14 cellular contexts compared by ENCODE assay signal in the genomic region with DNA sequence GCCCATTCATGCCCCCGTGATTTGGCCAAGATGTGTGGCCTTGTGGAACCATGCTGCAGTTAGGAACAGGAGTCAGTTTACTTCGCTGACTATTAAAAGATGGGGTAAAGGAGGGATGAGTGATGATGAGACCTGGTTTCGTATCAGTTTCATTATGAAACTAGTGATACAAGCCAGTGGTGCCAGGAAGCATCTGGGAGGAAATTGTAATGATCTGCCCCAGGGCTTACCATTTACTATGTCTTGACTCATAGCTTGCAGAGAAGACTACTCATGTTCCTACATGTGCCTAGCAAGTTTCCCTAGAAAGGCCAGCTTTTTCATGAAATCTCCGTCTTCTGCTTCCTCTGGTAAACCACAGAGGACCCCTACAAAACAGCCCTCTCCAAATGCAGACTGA. TPM values are rescaled to one million over a fixed set of nuclear protein-coding genes. Genes with fewer than 3 reads are reported as not detected.
A peak's percentile ranks its signal among the peaks of the same experiment; 100 is the strongest.
DNase-seq lines count a peak whose midpoint lies in the region; ATAC-seq, FAIRE-seq and TF ChIP-seq lines count a peak whose summit lies in the region.
"Had no signal": no experiment of that assay in that cellular context is flagged by ENCODE, and none has a peak within 500 bp of the region (broad histone marks: within the 10 kb centered on the region; RNA-seq: fewer than 3 reads in every experiment).

No MANE protein-coding gene starts in this region.

- H3K4me1 Mint-ChIP-seq in T-helper 2 cell treated with Interferon-gamma antibody and Interleukin-4, amounts not matched to agents 5 μg/mL and 100 μg/mL, for 36 hours (ENCODE audit: low read depth) = peaks cover 8% of the 10 kb centered on the region

- BruUV-seq in HepG2 (replicated peaks; lab: Mats Ljungman, UMichigan) = no TSS peak

- H3K27ac ChIP-seq in foreskin keratinocyte (peak overlapping the region; percentile 100), HepG2 (ENCODE audit: extremely low read length, insufficient read depth, low read length) (no peak overlapping the region)
- H3K27ac ChIP-seq: KMS-11 had no signal

- no peak overlapping the region for H3K27ac Mint-ChIP-seq in T-helper 2 cell treated with Interferon-gamma antibody and Interleukin-4, amounts not matched to agents 5 μg/mL and 100 μg/mL, for 36 hours

- H3K9ac ChIP-seq in HepG2 (ENCODE audit: insufficient read depth, low read depth, low read length) = no peak overlapping the region
- H3K9ac ChIP-seq: KMS-11 had no signal

- H4K20me1 ChIP-seq in HepG2 (ENCODE audit: insufficient read depth, low read length) = no peaks in the 10 kb centered on the region

- H3K9me3 Mint-ChIP-seq in T-helper 2 cell treated with Interferon-gamma antibody and Interleukin-4, amounts not matched to agents 5 μg/mL and 100 μg/mL, for 36 hours = no peaks in the 10 kb centered on the region

- no peaks in the 10 kb centered on the region for H3K9me3 ChIP-seq in mucosa of descending colon
- H3K9me3 ChIP-seq in HepG2 (ENCODE audit: low read length) = no peaks in the 10 kb centered on the region

- TF ChIP-seq POLR2A in HepG2 (IDR thresholded peaks at IDR 0.05; ENCODE audit: insufficient read depth in 1 of 2, low read depth in 2 of 2, low read length in 2 of 2) = no peak

- CTCF ChIA-PET in GM10248 (lab: Yijun Ruan, JAX) = interaction anchor here (1.0 to 1.7 kb wide), 4 partner anchors 8 to 147 kb away, joined by 3 to 8 read pairs (median 4); no protein-coding TSS in a partner anchor
- CTCF ChIA-PET in HepG2 (lab: Yijun Ruan, JAX; ENCODE audit: low intra/inter-chr PET ratio, low total read pairs) = no interaction called here

- no peaks in the 10 kb centered on the region for H3K36me3 Mint-ChIP-seq in T-helper 2 cell treated with Interferon-gamma antibody and Interleukin-4, amounts not matched to agents 5 μg/mL and 100 μg/mL, for 36 hours (ENCODE audit: low read depth)

- in situ Hi-C loops in HepG2 (cut with HindIII; ENCODE audit: extremely low pct_ligation_motif_present, low pct_unique_long_range_greater_than_20kb) = no loop called here

- TF ChIP-seq CTCF in foreskin keratinocyte (conservative IDR thresholded peaks at IDR 0.05) (no peak), mucosa of descending colon (IDR thresholded peaks at IDR 0.05) (no peak), GM10248 (IDR thresholded peaks at IDR 0.05; ENCODE audit: control extremely low read depth, extremely low read depth, low read depth, missing control alignments) (no peak), HepG2 (CRISPR knock-in tag; IDR thresholded peaks at IDR 0.05) (no peak)

- intact Hi-C loops in mucosa of descending colon (cut with DNase I, micrococcal nuclease) (no loop called here), HepG2 (cut with micrococcal nuclease; ENCODE audit: unreplicated experiment) (no loop called here)

- peaks cover 3% of the 10 kb centered on the region for H3K27me3 Mint-ChIP-seq in T-helper 2 cell treated with Interferon-gamma antibody and Interleukin-4, amounts not matched to agents 5 μg/mL and 100 μg/mL, for 36 hours (ENCODE audit: low read depth)

- H3K36me3 ChIP-seq in mucosa of descending colon (ENCODE audit: low read depth) = no peaks in the 10 kb centered on the region
- H3K36me3 ChIP-seq in HepG2 (replicated peaks in 1 of 2; ENCODE audit: control insufficient read depth in 1 of 2, insufficient read depth in 2 of 2, low read length in 2 of 2) = no peaks in the 10 kb centered on the region

- no peaks in the 10 kb centered on the region for H3K79me2 ChIP-seq in HepG2 (ENCODE audit: insufficient read depth, low read length)

- WGBS in HepG2 (ENCODE audit: low lambda C conversion rate) = 10% methylated on average over 4 of the region's 4 CpGs

- ATAC-seq in GM21737 (IDR thresholded peaks at IDR 0.05; ENCODE audit: unreplicated experiment) (peak; percentile 57), foreskin keratinocyte (peak; percentile 80), mucosa of descending colon (no peak), HepG2 (no peak)

- no peak for TF ChIP-seq RAD21 in HepG2 (CRISPR knock-in tag; IDR thresholded peaks at IDR 0.05)

- no peak overlapping the region for H3K4me3 ChIP-seq in mucosa of descending colon
- H3K4me3 ChIP-seq in HepG2 (replicated peaks in 1 of 3; ENCODE audit: insufficient read depth in 1 of 3, low read depth in 2 of 3, low read length in 3 of 3) = no peak overlapping the region

- POLR2A ChIA-PET in GM10248 (lab: Yijun Ruan, JAX) = no interaction called here
- POLR2A ChIA-PET in HepG2 (lab: Yijun Ruan, JAX) = no interaction called here

- H3K4me1 ChIP-seq in foreskin keratinocyte = peaks cover 54% of the 10 kb centered on the region
- H3K4me1 ChIP-seq in mucosa of descending colon (ENCODE audit: low read depth) = no peaks in the 10 kb centered on the region
- H3K4me1 ChIP-seq in HepG2 (ENCODE audit: insufficient read depth, low read length) = no peaks in the 10 kb centered on the region

- no peak for FAIRE-seq in HepG2 (lab: Jason Lieb, UNC)
- FAIRE-seq: astrocyte had no signal

- no peak overlapping the region for H3K4me3 Mint-ChIP-seq in T-helper 2 cell treated with Interferon-gamma antibody and Interleukin-4, amounts not matched to agents 5 μg/mL and 100 μg/mL, for 36 hours

- no peak for TF ChIP-seq EP300 in HepG2 (IDR thresholded peaks at IDR 0.05; ENCODE audit: low read depth in 2 of 2, low read length in 2 of 2)
- no peak for TF ChIP-seq EP300 in HepG2 (CRISPR knock-in tag; IDR thresholded peaks at IDR 0.05; ENCODE audit: borderline replicate concordance)

- DNase-seq in GDM1 (lab: John Stamatoyannopoulos, UW) = peak; percentile 7
- DNase-seq in T-helper 2 cell treated with Interferon-gamma antibody and Interleukin-4, amounts not matched to agents 5 μg/mL and 100 μg/mL, for 36 hours (ENCODE audit: low spot score) = peak; percentile 50
- DNase-seq in foreskin keratinocyte = peak; percentile 100
- DNase-seq in mucosa of descending colon = no peak
- no peak for DNase-seq in GM10248 (ENCODE audit: extremely low spot score)
- no peak for DNase-seq in HepG2 (ENCODE audit: low spot score)
- DNase-seq in hippocampal formation (lab: John Stamatoyannopoulos, UW) = no peak
- DNase-seq: DMS79, posterior cingulate gyrus, T-helper 9 cell had no signal

- H2AFZ ChIP-seq in HepG2 (ENCODE audit: low read length) = no peak overlapping the region

- H3K27me3 ChIP-seq in foreskin keratinocyte = no peaks in the 10 kb centered on the region
- H3K27me3 ChIP-seq in HepG2 (ENCODE audit: control insufficient read depth in 1 of 2, insufficient read depth in 2 of 2, low read length in 2 of 2) = peaks cover 0 to 6% of the 10 kb centered on the region in 2 experiments; a peak in 3 of 5 replicates

- no peak overlapping the region for H3K4me2 ChIP-seq in HepG2 (ENCODE audit: low read depth, low read length)
- H3K4me2 ChIP-seq: KMS-11 had no signal

TF ChIP-seq in HepG2, 621 proteins besides CTCF, POLR2A, EP300 and RAD21 (continues in another document):
- TF ChIP-seq TCF12 (IDR thresholded peaks at IDR 0.05) (no peak), TCF12 (CRISPR knock-in tag; IDR thresholded peaks at IDR 0.05) (no peak), ISX (CRISPR knock-in tag; conservative IDR thresholded peaks at IDR 0.05) (no peak), MIER3 (CRISPR knock-in tag; IDR thresholded peaks at IDR 0.05; ENCODE audit: borderline replicate concordance) (no peak)
- TF ChIP-seq, protein P1, sequence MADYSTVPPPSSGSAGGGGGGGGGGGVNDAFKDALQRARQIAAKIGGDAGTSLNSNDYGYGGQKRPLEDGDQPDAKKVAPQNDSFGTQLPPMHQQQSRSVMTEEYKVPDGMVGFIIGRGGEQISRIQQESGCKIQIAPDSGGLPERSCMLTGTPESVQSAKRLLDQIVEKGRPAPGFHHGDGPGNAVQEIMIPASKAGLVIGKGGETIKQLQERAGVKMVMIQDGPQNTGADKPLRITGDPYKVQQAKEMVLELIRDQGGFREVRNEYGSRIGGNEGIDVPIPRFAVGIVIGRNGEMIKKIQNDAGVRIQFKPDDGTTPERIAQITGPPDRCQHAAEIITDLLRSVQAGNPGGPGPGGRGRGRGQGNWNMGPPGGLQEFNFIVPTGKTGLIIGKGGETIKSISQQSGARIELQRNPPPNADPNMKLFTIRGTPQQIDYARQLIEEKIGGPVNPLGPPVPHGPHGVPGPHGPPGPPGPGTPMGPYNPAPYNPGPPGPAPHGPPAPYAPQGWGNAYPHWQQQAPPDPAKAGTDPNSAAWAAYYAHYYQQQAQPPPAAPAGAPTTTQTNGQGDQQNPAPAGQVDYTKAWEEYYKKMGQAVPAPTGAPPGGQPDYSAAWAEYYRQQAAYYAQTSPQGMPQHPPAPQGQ (CRISPR knock-in tag; IDR thresholded peaks at IDR 0.05; ENCODE audit: borderline replicate concordance) = no peak

RNA-seq across cellular contexts. Expression of a gene that starts 23.2 kb away (rescaled TPM):
- total RNA-seq in foreskin keratinocyte (449 and 561 TPM in 2 replicates), mucosa of descending colon (under 1 TPM; 0.22 to 0.77 (median 0.38) TPM), HepG2 (2016; rRNA removed; fragmentation: Illumina TruSeq; extraction: Trizol) (not detected in 2 replicates)
- polyA plus RNA-seq in foreskin keratinocyte (357 and 445 TPM in 2 replicates), HepG2 (2011; rRNA removed) (0.11 and 0.57 TPM in 2 replicates)
- not detected in 2 replicates for total RNA-seq in HepG2 (2016; cell fraction: cytosol; rRNA removed; fragmentation: Illumina TruSeq; extraction: Trizol; ENCODE audit: low read depth)
- total RNA-seq in HepG2 (2016; cell fraction: insoluble cytoplasmic fraction; rRNA removed; fragmentation: Illumina TruSeq; extraction: Trizol) = not detected in 2 replicates
- not detected in 2 replicates for total RNA-seq in HepG2 (2016; cell fraction: membrane; rRNA removed; fragmentation: Illumina TruSeq; extraction: Trizol)
- total RNA-seq in HepG2 (2016; cell fraction: nucleus; rRNA removed; fragmentation: Illumina TruSeq; extraction: Trizol) = 0.22 TPM in 1 of 2 replicates, not detected in the other
- polyA plus RNA-seq in HepG2 (2011; cell fraction: cytosol; rRNA removed) = 0.09 and 0.32 TPM in 2 replicates
- 0.19 and 0.23 TPM in 2 replicates for polyA plus RNA-seq in HepG2 (2011; cell fraction: nucleus; rRNA removed)
- 0.12 and 0.25 TPM in 2 replicates for polyA plus RNA-seq in HepG2 (2012)
- polyA plus RNA-seq in HepG2 (2016; cell fraction: cytosol; fragmentation: Illumina TruSeq; extraction: Trizol; ENCODE audit: low read depth) = not detected in 2 replicates
- 0.22 TPM in 1 of 2 replicates, not detected in the other for polyA plus RNA-seq in HepG2 (2016; cell fraction: insoluble cytoplasmic fraction; fragmentation: Illumina TruSeq; extraction: Trizol; ENCODE audit: low read depth)
- polyA plus RNA-seq in HepG2 (2016; cell fraction: membrane; fragmentation: Illumina TruSeq; extraction: Trizol; ENCODE audit: low read depth) = not detected in 2 replicates
- polyA plus RNA-seq in HepG2 (2016; cell fraction: nucleus; fragmentation: Illumina TruSeq; extraction: Trizol; ENCODE audit: insufficient read depth, low read depth) = not detected in 2 replicates
- 1.1 TPM in 1 of 2 replicates, not detected in the other for polyA minus RNA-seq in HepG2 (2011; rRNA and poly(A)+ RNA removed; ENCODE audit: low replicate concordance)
- not detected in 2 replicates for polyA minus RNA-seq in HepG2 (2011; cell fraction: cytosol; rRNA and poly(A)+ RNA removed)
- polyA minus RNA-seq in HepG2 (2011; cell fraction: nucleus; rRNA and poly(A)+ RNA removed) = not detected in 2 replicates
- polyA plus RNA-seq: liver had no signal

Comparison
In these comparisons a context has a peak if more than half of its experiments do, and no peak if none do; other contexts are left out.
1. DNase-seq: peak in GDM1 (single experiment), T-helper 2 cell treated with Interferon-gamma antibody and Interleukin-4, amounts not matched to agents 5 μg/mL and 100 μg/mL, for 36 hours (single experiment) and foreskin keratinocyte (2 of 2); none in mucosa of descending colon (0 of 3), GM10248 (single experiment), HepG2 (single experiment) and hippocampal formation (0 of 2).
2. ATAC-seq: peak in GM21737 (single experiment) and foreskin keratinocyte (single experiment); none in mucosa of descending colon (single experiment) and HepG2 (single experiment).
3. RNA of a gene that starts 23.2 kb away (total RNA-seq): 449 to 561 TPM in foreskin keratinocyte; 0.22 to 0.77 TPM in mucosa of descending colon and 0.22 TPM in HepG2; every median in the first group is over 100 times any median in the second.